In genomic region chr3:13235079-13235478, GRCh38 we compare ENCODE assay signal across 1 cellular context.
TF ChIP-seq lines count a peak whose summit lies in the region.

No MANE protein-coding gene starts in this region.

TF ChIP-seq in K562, 482 proteins besides CTCF, POLR2A, EP300 and RAD21 (continued from another document):
- TF ChIP-seq HDAC6 (IDR thresholded peaks at IDR 0.05; ENCODE audit: low read depth, low read length): no peak
- no peak for TF ChIP-seq CLOCK (CRISPR knock-in tag; IDR thresholded peaks at IDR 0.05; ENCODE audit: borderline replicate concordance)
- TF ChIP-seq JUN (IDR thresholded peaks at IDR 0.05; ENCODE audit: borderline replicate concordance, low read depth, low read length): no peak
- no peak for TF ChIP-seq JUN (CRISPR knock-in tag; IDR thresholded peaks at IDR 0.05; ENCODE audit: borderline replicate concordance)
- peak; percentile 34; the same call in 1 of the 2 replicates for TF ChIP-seq ETV5 (CRISPR knock-in tag; IDR thresholded peaks at IDR 0.05; ENCODE audit: low read depth)
- TF ChIP-seq ZKSCAN1 (IDR thresholded peaks at IDR 0.05; ENCODE audit: low read depth, low read length): no peak
- TF ChIP-seq NONO (IDR thresholded peaks at IDR 0.05; ENCODE audit: low read depth in 2 of 2, low read length in 1 of 2): no peak
- no peak for TF ChIP-seq EZH2 (IDR thresholded peaks at IDR 0.05; ENCODE audit: borderline replicate concordance, low read depth, low read length)
- TF ChIP-seq U2AF2 (optimal IDR thresholded peaks at IDR 0.05; ENCODE audit: low read depth, low read length): no peak
- TF ChIP-seq NEUROD1 (IDR thresholded peaks at IDR 0.05; ENCODE audit: borderline replicate concordance, low read depth, low read length, partially characterized antibody): no peak
- no peak for TF ChIP-seq GABPA (tag; conservative IDR thresholded peaks at IDR 0.05; ENCODE audit: low read depth)
- TF ChIP-seq PCBP1 (IDR thresholded peaks at IDR 0.05; ENCODE audit: low read depth, low read length, poor library complexity, severe bottlenecking): no peak
- no peak for TF ChIP-seq FOXA3 (CRISPR knock-in tag; conservative IDR thresholded peaks at IDR 0.05 in 1 of 2, IDR thresholded peaks at IDR 0.05 in 1 of 2)
- TF ChIP-seq ZNF175 (CRISPR knock-in tag; IDR thresholded peaks at IDR 0.05; ENCODE audit: low read depth): no peak
- TF ChIP-seq ZBTB8A (IDR thresholded peaks at IDR 0.05; ENCODE audit: partially characterized antibody): no peak
- no peak for TF ChIP-seq CTBP1 (IDR thresholded peaks at IDR 0.05; ENCODE audit: borderline replicate concordance)
- TF ChIP-seq CCNT2 (IDR thresholded peaks at IDR 0.05; ENCODE audit: borderline replicate concordance, extremely low read depth, insufficient read length, low read depth, low read length): no peak
- no peak for TF ChIP-seq HINFP (tag; conservative IDR thresholded peaks at IDR 0.05; ENCODE audit: low read depth)
- TF ChIP-seq RERE (CRISPR knock-in tag; IDR thresholded peaks at IDR 0.05; ENCODE audit: borderline replicate concordance): no peak
- TF ChIP-seq PKNOX1 (IDR thresholded peaks at IDR 0.05): peak; percentile 66
- no peak for TF ChIP-seq NFATC3 (IDR thresholded peaks at IDR 0.05)
- no peak for TF ChIP-seq SP1 (CRISPR knock-in tag; IDR thresholded peaks at IDR 0.05)
